ENCODE assay signal across 8 cellular contexts in the genomic region with DNA sequence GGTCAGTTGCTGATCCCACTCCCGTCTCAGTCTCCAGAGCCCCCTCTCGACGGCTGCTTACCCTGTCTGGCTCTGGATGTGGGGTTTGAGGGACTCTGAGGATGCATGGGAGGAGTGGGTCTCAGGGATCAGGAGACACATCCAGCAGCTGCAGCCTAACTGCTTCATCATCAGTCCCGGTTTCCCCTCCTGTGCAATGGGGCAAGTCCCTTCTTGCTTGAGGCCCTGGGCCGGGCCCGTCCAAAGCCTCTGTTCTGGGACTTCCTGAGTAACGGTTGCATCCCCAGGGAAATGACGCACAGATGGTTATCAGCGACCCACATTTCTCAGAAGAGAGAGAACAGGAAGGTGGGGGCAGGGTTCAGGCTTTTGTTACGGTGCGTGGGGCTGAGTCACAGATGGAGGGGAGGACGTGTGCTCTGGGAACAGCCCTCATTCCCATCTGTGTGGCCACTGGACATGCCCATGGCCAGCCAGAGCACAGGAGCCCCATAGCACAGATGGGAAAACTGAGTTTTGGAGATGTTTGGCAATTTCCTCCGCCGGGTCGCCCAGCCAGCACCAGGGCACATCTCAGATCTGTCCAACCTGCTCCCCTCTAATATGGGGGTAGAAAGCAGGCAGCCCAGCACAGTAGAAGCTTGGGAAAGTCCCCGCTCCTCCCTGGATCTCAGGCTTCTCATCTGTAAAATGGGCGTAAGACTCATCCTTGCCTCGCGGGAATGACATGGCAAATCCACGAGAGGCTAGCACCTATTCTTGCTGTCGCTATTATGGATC. TPM values are rescaled to one million over a fixed set of nuclear protein-coding genes. Genes with fewer than 3 reads are reported as not detected.
A peak's percentile ranks its signal among the peaks of the same experiment; 100 is the strongest.
DNase-seq lines count a peak whose midpoint lies in the region; ATAC-seq and TF ChIP-seq lines count a peak whose summit lies in the region.

No MANE protein-coding gene starts in this region.

- CTCF ChIA-PET in HCT116 (lab: Charles Lee) (no interaction called here), PC-3 (lab: Charles Lee) (no interaction called here)

- H3K36me3 ChIP-seq in DND-41 (ENCODE audit: insufficient read depth, low read length) = peaks cover 97% of the 10 kb centered on the region
- H3K36me3 ChIP-seq in HCT116 (ENCODE audit: control insufficient read depth in 1 of 2, insufficient read depth in 2 of 2, low read length in 2 of 2) = no peaks in the 10 kb centered on the region
- H3K36me3 ChIP-seq in PC-3 (ENCODE audit: low read depth, low read length) = no peaks in the 10 kb centered on the region
- H3K36me3 ChIP-seq in skeletal muscle tissue (ENCODE audit: control insufficient read depth in 3 of 3, insufficient read depth in 3 of 3, low read length in 3 of 3) = peaks cover 0 to 5% (median 0%) of the 10 kb centered on the region in 3 donors

- H3K27me3 Mint-ChIP-seq in activated T-cell treated with anti-CD3 and anti-CD28 coated beads, Interleukin-2, amount 50 U/mL, for 72 hours (ENCODE audit: low read depth) = no peaks in the 10 kb centered on the region

- TF ChIP-seq CTCF in DND-41 (IDR thresholded peaks at IDR 0.05; ENCODE audit: borderline replicate concordance, extremely low read depth, low read length, poor library complexity, severe bottlenecking) = peak; percentile 22
- TF ChIP-seq CTCF in HCT116 (IDR thresholded peaks at IDR 0.05 in 2 of 3, conservative IDR thresholded peaks at IDR 0.05 in 1 of 3; ENCODE audit: borderline replicate concordance in 1 of 3, insufficient read depth in 1 of 3, low read depth in 2 of 3, low read length in 2 of 3) = no peak
- TF ChIP-seq CTCF in PC-3 (conservative IDR thresholded peaks at IDR 0.05; ENCODE audit: low read depth, low read length) = no peak
- no peak for TF ChIP-seq CTCF in foreskin fibroblast (IDR thresholded peaks at IDR 0.05; ENCODE audit: low read depth, low read length)

- intact Hi-C loops in HCT116 (cut with micrococcal nuclease) (no loop called here), PC-3 (cut with micrococcal nuclease) (no loop called here)

- H3K4me1 Mint-ChIP-seq in activated T-cell treated with anti-CD3 and anti-CD28 coated beads, Interleukin-2, amount 50 U/mL, for 72 hours (ENCODE audit: low read depth) = peaks cover 6% of the 10 kb centered on the region

- peaks cover 5% of the 10 kb centered on the region for H3K9me3 ChIP-seq in DND-41 (ENCODE audit: insufficient read depth, low read length, severe bottlenecking)
- H3K9me3 ChIP-seq in HCT116 (ENCODE audit: control insufficient read depth in 1 of 2, insufficient read depth in 1 of 2, low read depth in 1 of 2, low read length in 2 of 2) = no peaks in the 10 kb centered on the region
- H3K9me3 ChIP-seq in PC-3 (ENCODE audit: low read length) = no peaks in the 10 kb centered on the region
- peaks cover 0 to 2% (median 0%) of the 10 kb centered on the region in 3 donors for H3K9me3 ChIP-seq in skeletal muscle tissue (ENCODE audit: control insufficient read depth in 3 of 3, low read length in 3 of 3)

- no peak overlapping the region for H3K27ac Mint-ChIP-seq in activated T-cell treated with anti-CD3 and anti-CD28 coated beads, Interleukin-2, amount 50 U/mL, for 72 hours

- peaks cover 90% of the 10 kb centered on the region for H3K79me2 ChIP-seq in DND-41 (ENCODE audit: insufficient read depth, low read length)
- H3K79me2 ChIP-seq in HCT116 (ENCODE audit: insufficient read depth, low read length) = no peaks in the 10 kb centered on the region
- H3K79me2 ChIP-seq in PC-3 (ENCODE audit: low read length) = no peaks in the 10 kb centered on the region

- no peak overlapping the region for H2AFZ ChIP-seq in DND-41 (ENCODE audit: low read depth, low read length)
- H2AFZ ChIP-seq in HCT116 (ENCODE audit: low read depth, low read length, poor library complexity, severe bottlenecking) = no peak overlapping the region
- no peak overlapping the region for H2AFZ ChIP-seq in PC-3 (ENCODE audit: low read length)

- H3K9me3 Mint-ChIP-seq in activated T-cell treated with anti-CD3 and anti-CD28 coated beads, Interleukin-2, amount 50 U/mL, for 72 hours = peaks cover under 1 to 6% of the 10 kb centered on the region in 2 donors

- no peak for TF ChIP-seq RAD21 in HCT116 (IDR thresholded peaks at IDR 0.05; ENCODE audit: low read depth)

- no peak for TF ChIP-seq POLR2A in HCT116 (IDR thresholded peaks at IDR 0.05; ENCODE audit: borderline replicate concordance, extremely low read depth, insufficient read depth, insufficient read length)

- H3K9me2 ChIP-seq in HCT116 (ENCODE audit: insufficient read depth) (no peaks in the 10 kb centered on the region), PC-3 (replicated peaks; ENCODE audit: low read length) (no peaks in the 10 kb centered on the region)

- RAD21 ChIA-PET in HCT116 (lab: Charles Lee; ENCODE audit: low non-redundant PET in 1 of 2, low total read pairs in 2 of 2, uncharacterized antibody in 2 of 2, unreplicated experiment in 2 of 2) = no interaction called here

- ATAC-seq in DND-41 (ENCODE audit: insufficient read depth, low read depth) = peak; percentile 92
- peak; percentile 59; the same call in 1 of the 2 replicates for ATAC-seq in HCT116
- ATAC-seq in PC-3 = peak; percentile 96
- peak; percentile 96 to 97 for ATAC-seq in activated T-cell treated with anti-CD3 and anti-CD28 coated beads, Interleukin-2, amount 50 U/mL, for 72 hours (replicated peaks in 1 of 2)
- no peak for ATAC-seq in HG02852 (IDR thresholded peaks at IDR 0.05; ENCODE audit: unreplicated experiment)

- H3K36me3 Mint-ChIP-seq in activated T-cell treated with anti-CD3 and anti-CD28 coated beads, Interleukin-2, amount 50 U/mL, for 72 hours (ENCODE audit: insufficient read depth in 2 of 2) = peaks cover 17 to 19% of the 10 kb centered on the region in 2 donors

- H3K27me3 ChIP-seq in DND-41 (ENCODE audit: insufficient read depth, low read length, poor library complexity) = no peaks in the 10 kb centered on the region
- H3K27me3 ChIP-seq in HCT116 (ENCODE audit: insufficient read depth, low read length) = no peaks in the 10 kb centered on the region
- H3K27me3 ChIP-seq in PC-3 (ENCODE audit: low read length) = no peaks in the 10 kb centered on the region
- H3K27me3 ChIP-seq in skeletal muscle tissue (ENCODE audit: control insufficient read depth in 3 of 3, insufficient read depth in 3 of 3, low read length in 3 of 3) = peaks cover 7 to 18% (median 11%) of the 10 kb centered on the region in 3 donors

- BruUV-seq in HCT116 (replicated peaks; lab: Mats Ljungman, UMichigan) (no TSS peak), PC-3 (replicated peaks; lab: Mats Ljungman, UMichigan) (no TSS peak)

- peak overlapping the region; percentile 93 for H3K27ac ChIP-seq in DND-41 (ENCODE audit: low read length)
- H3K27ac ChIP-seq in HCT116 (ENCODE audit: low read depth, low read length) = no peak overlapping the region; the same call in 1 of the 2 replicates
- peak overlapping the region; percentile 95 for H3K27ac ChIP-seq in PC-3 (ENCODE audit: low read length)
- H3K27ac ChIP-seq in skeletal muscle tissue (ENCODE audit: low read depth, low read length) = peak overlapping the region; percentile 40

- peak overlapping the region in 1 of 2 donors; percentile 37 for H3K4me3 Mint-ChIP-seq in activated T-cell treated with anti-CD3 and anti-CD28 coated beads, Interleukin-2, amount 50 U/mL, for 72 hours

- peaks cover 62% of the 10 kb centered on the region for H3K4me1 ChIP-seq in DND-41 (ENCODE audit: insufficient read depth, low read length)
- H3K4me1 ChIP-seq in HCT116 (ENCODE audit: control insufficient read depth in 1 of 2, insufficient read depth in 2 of 2, low read length in 2 of 2) = peaks cover 0 to 10% of the 10 kb centered on the region in 2 experiments; a peak in 3 of 4 replicates
- H3K4me1 ChIP-seq in PC-3 (ENCODE audit: insufficient read depth, low read length) = peaks cover 12% of the 10 kb centered on the region
- peaks cover 0 to 11% (median 8%) of the 10 kb centered on the region in 3 donors for H3K4me1 ChIP-seq in skeletal muscle tissue (ENCODE audit: control insufficient read depth in 3 of 3, insufficient read depth in 3 of 3, low read length in 3 of 3)

- DNase-seq in DND-41 = peak; percentile 99
- DNase-seq in HCT116 (ENCODE audit: low read depth, low spot score) = peak; percentile 16
- DNase-seq in PC-3 = peak; percentile 95
- DNase-seq in activated T-cell treated with anti-CD3 and anti-CD28 coated beads, Interleukin-2, amount 50 U/mL, for 72 hours = peak; percentile 85
- DNase-seq in foreskin fibroblast = peak; percentile 99 to 100
- no peak for DNase-seq in DMS53 (lab: John Stamatoyannopoulos, UW)

- POLR2A ChIA-PET in HCT116 (lab: Charles Lee) = no interaction called here
- POLR2A ChIA-PET in PC-3 (lab: Charles Lee; ENCODE audit: unreplicated experiment) = no interaction called here

- H4K20me1 ChIP-seq in DND-41 (ENCODE audit: insufficient read depth, low read length) = peaks cover 28% of the 10 kb centered on the region
- no peaks in the 10 kb centered on the region for H4K20me1 ChIP-seq in HCT116 (ENCODE audit: insufficient read depth)
- no peaks in the 10 kb centered on the region for H4K20me1 ChIP-seq in PC-3 (ENCODE audit: low read length)

- peak overlapping the region; percentile 27; the same call in 1 of the 2 replicates for H3K4me2 ChIP-seq in DND-41 (ENCODE audit: insufficient read depth, low read length)
- peak overlapping the region; percentile 47 for H3K4me2 ChIP-seq in HCT116 (ENCODE audit: low read length)
- H3K4me2 ChIP-seq in PC-3 (ENCODE audit: low read length) = peak overlapping the region; percentile 54; the same call in 1 of the 2 replicates

- H3F3A ChIP-seq in PC-3 (ENCODE audit: low read length, unreplicated experiment) = no peaks in the 10 kb centered on the region

- H3K4me3 ChIP-seq in DND-41 (ENCODE audit: low read depth in 1 of 2, low read length in 2 of 2) = peak overlapping the region in 1 of 2 experiments; percentile 11; a peak in 1 of 4 replicates
- no peak overlapping the region for H3K4me3 ChIP-seq in HCT116 (replicated peaks in 1 of 2; ENCODE audit: low read depth in 1 of 2, low read length in 2 of 2)
- no peak overlapping the region for H3K4me3 ChIP-seq in PC-3 (ENCODE audit: low read length)
- no peak overlapping the region for H3K4me3 ChIP-seq in foreskin fibroblast (ENCODE audit: low read depth in 1 of 2, low read length in 2 of 2)
- no peak overlapping the region for H3K4me3 ChIP-seq in skeletal muscle tissue (ENCODE audit: low read length in 3 of 3)

- H3K9ac ChIP-seq in DND-41 (ENCODE audit: low read depth, low read length) (peak overlapping the region; percentile 44), HCT116 (ENCODE audit: low read length) (no peak overlapping the region), PC-3 (ENCODE audit: low read length) (peak overlapping the region; percentile 74), skeletal muscle tissue (ENCODE audit: low read depth in 1 of 3, low read length in 3 of 3) (no peak overlapping the region)

RNA-seq across cellular contexts. Expression of a gene that starts 19.3 kb away (rescaled TPM):
- total RNA-seq in HCT116 (2021; ENCODE audit: unreplicated experiment) (1.5 TPM), PC-3 (2014; rRNA removed) (not detected in 2 replicates), skeletal muscle tissue (3.1 TPM)
- polyA plus RNA-seq in HCT116 (2012) = 0.86 and 1.2 TPM in 2 replicates
- total RNA-seq in activated T-cell treated with anti-CD3 and anti-CD28 coated beads, Interleukin-2, amount 50 U/mL, for 72 hours = 10 to 100 TPM; 32.8 to 66.5 TPM

RNA-seq across cellular contexts. Expression of a gene that starts 23.4 kb away (rescaled TPM):
- total RNA-seq in HCT116 (2021; ENCODE audit: unreplicated experiment) (0.71 TPM), PC-3 (2014; rRNA removed) (0.26 and 1.3 TPM in 2 replicates), skeletal muscle tissue (2.1 TPM)
- polyA plus RNA-seq in HCT116 (2012) = 0.22 and 0.31 TPM in 2 replicates
- total RNA-seq in activated T-cell treated with anti-CD3 and anti-CD28 coated beads, Interleukin-2, amount 50 U/mL, for 72 hours = 10 to 100 TPM; 41.1 to 43.4 TPM

RNA-seq across cellular contexts. Expression of a gene that starts 30.6 kb away (rescaled TPM):
- total RNA-seq in HCT116 (2021; ENCODE audit: unreplicated experiment) = 119 TPM
- 91.3 and 94.7 TPM in 2 replicates for polyA plus RNA-seq in HCT116 (2012)
- total RNA-seq in PC-3 (2014; rRNA removed) = 74.7 and 132 TPM in 2 replicates
- total RNA-seq in activated T-cell treated with anti-CD3 and anti-CD28 coated beads, Interleukin-2, amount 50 U/mL, for 72 hours = 10 to 100 TPM; 35.0 to 38.7 TPM
- 8.9 TPM for total RNA-seq in skeletal muscle tissue

Comparison
In these comparisons a context has a peak if more than half of its experiments do, and no peak if none do; other contexts are left out.
1. H3K9ac ChIP-seq: peak in DND-41 (single experiment) and PC-3 (single experiment); none in HCT116 (single experiment) and skeletal muscle tissue (0 of 3).
2. RNA of a gene that starts 23.4 kb away (total RNA-seq): 41.1 to 43.4 TPM in activated T-cell treated with anti-CD3 and anti-CD28 coated beads, Interleukin-2, amount 50 U/mL, for 72 hours; 2.1 TPM in skeletal muscle tissue (single experiment), 0.71 TPM in HCT116 (single experiment) and 0.26 to 1.3 TPM in PC-3; every median in the first group is over 10 times any median in the second.
3. Peak in every context shown above with its lines, with median percentiles within 50 percentile points of each other: H3K4me2 ChIP-seq.